ENCODE assay signal across 18 cellular contexts in genomic region chr2:172680595-172681176, GRCh38. TPM values are rescaled to one million over a fixed set of nuclear protein-coding genes. Genes with fewer than 3 reads are reported as not detected.
DNase-seq lines count a peak whose midpoint lies in the region; ATAC-seq, FAIRE-seq and TF ChIP-seq lines count a peak whose summit lies in the region.
"Had no signal": no experiment of that assay in that cellular context is flagged by ENCODE, and none has a peak within 500 bp of the region (broad histone marks: within the 10 kb centered on the region; RNA-seq: fewer than 3 reads in every experiment).

No MANE protein-coding gene starts in this region.

- H3K9ac ChIP-seq in HepG2 (ENCODE audit: insufficient read depth, low read depth, low read length): no peak overlapping the region
- H3K9ac ChIP-seq: BLaER1 treated with 17β-estradiol and CSF1 and Interleukin-3, amounts not matched to agents 10 nM and 100 nM had no signal

- H3K4me3 ChIP-seq in heart right ventricle (no peak overlapping the region), cardiac fibroblast (replicated peaks in 1 of 2; ENCODE audit: low read depth in 2 of 2, low read length in 2 of 2) (no peak overlapping the region), uterus (no peak overlapping the region), HepG2 (replicated peaks in 1 of 3; ENCODE audit: insufficient read depth in 1 of 3, low read depth in 2 of 3, low read length in 3 of 3) (no peak overlapping the region)
- H3K4me3 ChIP-seq: BLaER1 treated with 17β-estradiol and CSF1 and Interleukin-3, amounts not matched to agents 10 nM and 100 nM; GM12878 had no signal

- H3K27ac ChIP-seq in heart right ventricle (no peak overlapping the region), uterus (peak overlapping the region; percentile 49 to 52), HepG2 (ENCODE audit: extremely low read length, insufficient read depth, low read length) (no peak overlapping the region)
- H3K27ac ChIP-seq: BLaER1 treated with 17β-estradiol and CSF1 and Interleukin-3, amounts not matched to agents 10 nM and 100 nM had no signal

- in situ Hi-C loops in HepG2 (cut with HindIII; ENCODE audit: extremely low pct_ligation_motif_present, low pct_unique_long_range_greater_than_20kb): no loop called here

- H3K4me2 ChIP-seq in HepG2 (ENCODE audit: low read depth, low read length): no peak overlapping the region
- H3K4me2 ChIP-seq: BLaER1 treated with 17β-estradiol and CSF1 and Interleukin-3, amounts not matched to agents 10 nM and 100 nM had no signal

- H3K36me3 ChIP-seq in heart right ventricle (no peaks in the 10 kb centered on the region), uterus (no peaks in the 10 kb centered on the region), HepG2 (replicated peaks in 1 of 2; ENCODE audit: control insufficient read depth in 1 of 2, insufficient read depth in 2 of 2, low read length in 2 of 2) (no peaks in the 10 kb centered on the region)

- H3K36me3 Mint-ChIP-seq in activated naive CD8-positive, alpha-beta T cell treated with anti-CD3 and anti-CD28 coated beads for 36 hours: peaks cover 5% of the 10 kb centered on the region

- H3K9me3 Mint-ChIP-seq in activated naive CD8-positive, alpha-beta T cell treated with anti-CD3 and anti-CD28 coated beads for 36 hours: peaks cover 4% of the 10 kb centered on the region

- no peak overlapping the region for H3K4me3 Mint-ChIP-seq in activated naive CD8-positive, alpha-beta T cell treated with anti-CD3 and anti-CD28 coated beads for 36 hours
- H3K4me3 Mint-ChIP-seq: HFFc6 had no signal

- peaks cover 0 to 3% (median 0%) of the 10 kb centered on the region in 9 donors for H3K4me1 ChIP-seq in heart right ventricle
- no peaks in the 10 kb centered on the region for H3K4me1 ChIP-seq in uterus
- H3K4me1 ChIP-seq in HepG2 (ENCODE audit: insufficient read depth, low read length): no peaks in the 10 kb centered on the region
- H3K4me1 ChIP-seq: BLaER1 treated with 17β-estradiol and CSF1 and Interleukin-3, amounts not matched to agents 10 nM and 100 nM had no signal

- peaks cover 3% of the 10 kb centered on the region for H3K4me1 Mint-ChIP-seq in activated naive CD8-positive, alpha-beta T cell treated with anti-CD3 and anti-CD28 coated beads for 36 hours

- WGBS in heart right ventricle, 2 donors: 52 to 78% methylated on average over 1 of the region's 1 CpG
- 0% methylated on average over 1 of the region's 1 CpG for WGBS in HepG2 (ENCODE audit: low lambda C conversion rate)

- no peak for TF ChIP-seq RAD21 in HepG2 (CRISPR knock-in tag; IDR thresholded peaks at IDR 0.05)

- peak in 1 of 2 donors; percentile 13 for DNase-seq in heart right ventricle
- no peak for DNase-seq in Right ventricle myocardium superior
- peak; percentile 32 to 68 for DNase-seq in cardiac fibroblast (ENCODE audit: low read depth in 2 of 2)
- DNase-seq in left kidney (ENCODE audit: low read depth, low spot score): peak; percentile 10
- peak in 1 of 2 donors; percentile 39 for DNase-seq in uterus
- no peak for DNase-seq in HepG2 (ENCODE audit: low spot score)
- no peak for DNase-seq in activated naive CD8-positive, alpha-beta T cell treated with anti-CD3 and anti-CD28 coated beads for 36 hours
- DNase-seq: DMS 273 treated with DMSO at 0.1 percent for 48 hours, GDM1, HFFc6, KG1, NCI-H1436 treated with DMSO at 0.1 percent for 48 hours, NCI-H2029 treated with DMSO at 0.1 percent for 48 hours, NCI-H524 had no signal

- no peak overlapping the region for H3K27ac Mint-ChIP-seq in activated naive CD8-positive, alpha-beta T cell treated with anti-CD3 and anti-CD28 coated beads for 36 hours
- H3K27ac Mint-ChIP-seq: HFFc6 had no signal

- no peak for TF ChIP-seq EP300 in HepG2 (IDR thresholded peaks at IDR 0.05; ENCODE audit: low read depth in 2 of 2, low read length in 2 of 2)
- TF ChIP-seq EP300 in HepG2 (CRISPR knock-in tag; IDR thresholded peaks at IDR 0.05; ENCODE audit: borderline replicate concordance): no peak

- no peaks in the 10 kb centered on the region for H3K27me3 ChIP-seq in heart right ventricle
- H3K27me3 ChIP-seq in uterus: no peaks in the 10 kb centered on the region
- H3K27me3 ChIP-seq in HepG2 (ENCODE audit: control insufficient read depth in 1 of 2, insufficient read depth in 2 of 2, low read length in 2 of 2): no peaks in the 10 kb centered on the region
- H3K27me3 ChIP-seq: BLaER1 treated with 17β-estradiol and CSF1 and Interleukin-3, amounts not matched to agents 10 nM and 100 nM had no signal

- TF ChIP-seq POLR2A in uterus (IDR thresholded peaks at IDR 0.05) (no peak), HepG2 (IDR thresholded peaks at IDR 0.05; ENCODE audit: insufficient read depth in 1 of 2, low read depth in 2 of 2, low read length in 2 of 2) (no peak)

- CTCF ChIA-PET in HepG2 (lab: Yijun Ruan, JAX; ENCODE audit: low intra/inter-chr PET ratio, low total read pairs): no interaction called here

- POLR2A ChIA-PET in HepG2 (lab: Yijun Ruan, JAX): no interaction called here

- no peak overlapping the region for H2AFZ ChIP-seq in HepG2 (ENCODE audit: low read length)

- FAIRE-seq in HepG2 (lab: Jason Lieb, UNC): no peak
- FAIRE-seq: A204.1, GM12878 had no signal

- TF ChIP-seq CTCF in heart right ventricle (IDR thresholded peaks at IDR 0.05) (no peak), cardiac fibroblast (IDR thresholded peaks at IDR 0.05; ENCODE audit: low read depth, low read length) (no peak), uterus (IDR thresholded peaks at IDR 0.05) (no peak), HepG2 (CRISPR knock-in tag; IDR thresholded peaks at IDR 0.05) (no peak)

- H3K79me2 ChIP-seq in HepG2 (ENCODE audit: insufficient read depth, low read length): no peaks in the 10 kb centered on the region

- BruUV-seq in HepG2 (replicated peaks; lab: Mats Ljungman, UMichigan): no TSS peak

- intact Hi-C loops in heart right ventricle (cut with DNase I): loop anchor here in 1 of 10 donors (5.0 kb wide), 1 partner anchor 78 kb away; no protein-coding TSS in a partner anchor
- intact Hi-C loops in Right ventricle myocardium superior (cut with DNase I): no loop called here
- intact Hi-C loops in uterus (cut with DNase I; ENCODE audit: low total_unique reads): no loop called here
- intact Hi-C loops in HepG2 (cut with micrococcal nuclease; ENCODE audit: unreplicated experiment): no loop called here

- H3K27me3 Mint-ChIP-seq in activated naive CD8-positive, alpha-beta T cell treated with anti-CD3 and anti-CD28 coated beads for 36 hours: no peaks in the 10 kb centered on the region

- no peaks in the 10 kb centered on the region for H4K20me1 ChIP-seq in HepG2 (ENCODE audit: insufficient read depth, low read length)
- H4K20me1 ChIP-seq: BLaER1 treated with 17β-estradiol and CSF1 and Interleukin-3, amounts not matched to agents 10 nM and 100 nM had no signal

- H3K9me3 ChIP-seq in heart right ventricle (peaks cover 0 to 9% (median 4%) of the 10 kb centered on the region in 11 donors), uterus (no peaks in the 10 kb centered on the region), HepG2 (ENCODE audit: low read length) (no peaks in the 10 kb centered on the region)

- ATAC-seq in heart right ventricle (peak; percentile 25 to 95 (median 88)), Right ventricle myocardium superior (ENCODE audit: poor library complexity) (no peak), GM21526 (IDR thresholded peaks at IDR 0.05; ENCODE audit: low FRiP score, unreplicated experiment) (no peak), HepG2 (no peak)
- ATAC-seq: GM12878 had no signal

TF ChIP-seq in HepG2, 621 proteins besides CTCF, POLR2A, EP300 and RAD21 (continues in another document):
- no peak for TF ChIP-seq ZNF775 (CRISPR knock-in tag; IDR thresholded peaks at IDR 0.05; ENCODE audit: borderline replicate concordance)
- no peak for TF ChIP-seq ZSCAN12 (CRISPR knock-in tag; IDR thresholded peaks at IDR 0.05)
- TF ChIP-seq ZNF275 (CRISPR knock-in tag; IDR thresholded peaks at IDR 0.05; ENCODE audit: borderline replicate concordance): no peak

RNA-seq across cellular contexts. Expression of gene RAPGEF4, which starts 55.0 kb away (rescaled TPM):
- 10 to 100 TPM in 3 of 10 donors, 1 to 10 TPM in 7; 6.0 to 11.2 (median 8.5) TPM for total RNA-seq in heart right ventricle
- polyA plus RNA-seq in heart right ventricle: 1 to 10 TPM; 1.2 to 5.2 TPM
- 7.2 TPM for total RNA-seq in Right ventricle myocardium superior
- 10 to 100 TPM; 16.1 to 26.2 (median 21.3) TPM for total RNA-seq in uterus
- total RNA-seq in HepG2 (2016; rRNA removed; fragmentation: Illumina TruSeq; extraction: Trizol): 0.91 TPM in 2 replicates
- total RNA-seq in HepG2 (2016; cell fraction: cytosol; rRNA removed; fragmentation: Illumina TruSeq; extraction: Trizol; ENCODE audit: low read depth): 0.09 TPM in 1 of 2 replicates, not detected in the other
- 0.54 and 0.63 TPM in 2 replicates for total RNA-seq in HepG2 (2016; cell fraction: insoluble cytoplasmic fraction; rRNA removed; fragmentation: Illumina TruSeq; extraction: Trizol)
- total RNA-seq in HepG2 (2016; cell fraction: membrane; rRNA removed; fragmentation: Illumina TruSeq; extraction: Trizol): 0.24 and 0.53 TPM in 2 replicates
- 0.53 and 0.56 TPM in 2 replicates for total RNA-seq in HepG2 (2016; cell fraction: nucleus; rRNA removed; fragmentation: Illumina TruSeq; extraction: Trizol)
- polyA plus RNA-seq in HepG2 (2011; rRNA removed): 0.78 and 0.93 TPM in 2 replicates
- polyA plus RNA-seq in HepG2 (2011; cell fraction: cytosol; rRNA removed): 0.19 and 0.24 TPM in 2 replicates
- 2.5 and 2.8 TPM in 2 replicates for polyA plus RNA-seq in HepG2 (2011; cell fraction: nucleus; rRNA removed)
- polyA plus RNA-seq in HepG2 (2012): 0.65 and 1.2 TPM in 2 replicates
- polyA plus RNA-seq in HepG2 (2016; cell fraction: cytosol; fragmentation: Illumina TruSeq; extraction: Trizol; ENCODE audit: low read depth): 0.03 and 0.10 TPM in 2 replicates
- polyA plus RNA-seq in HepG2 (2016; cell fraction: insoluble cytoplasmic fraction; fragmentation: Illumina TruSeq; extraction: Trizol; ENCODE audit: low read depth): 0.47 and 0.78 TPM in 2 replicates
- polyA plus RNA-seq in HepG2 (2016; cell fraction: membrane; fragmentation: Illumina TruSeq; extraction: Trizol; ENCODE audit: low read depth): 0.13 and 0.31 TPM in 2 replicates
- 0.53 and 0.68 TPM in 2 replicates for polyA plus RNA-seq in HepG2 (2016; cell fraction: nucleus; fragmentation: Illumina TruSeq; extraction: Trizol; ENCODE audit: insufficient read depth, low read depth)
- 3.3 and 5.8 TPM in 2 replicates for polyA minus RNA-seq in HepG2 (2011; rRNA and poly(A)+ RNA removed; ENCODE audit: low replicate concordance)
- polyA minus RNA-seq in HepG2 (2011; cell fraction: cytosol; rRNA and poly(A)+ RNA removed): 0.20 and 0.88 TPM in 2 replicates
- polyA minus RNA-seq in HepG2 (2011; cell fraction: nucleus; rRNA and poly(A)+ RNA removed): 10.7 and 12.4 TPM in 2 replicates
- under 1 TPM; 0.33 to 0.72 TPM for total RNA-seq in activated naive CD8-positive, alpha-beta T cell treated with anti-CD3 and anti-CD28 coated beads for 36 hours

Comparison
In these comparisons a context has a peak if more than half of its experiments do, and no peak if none do; other contexts are left out.
1. ATAC-seq: peak in heart right ventricle (8 of 8); none in Right ventricle myocardium superior (single experiment), GM21526 (single experiment) and HepG2 (single experiment).
2. DNase-seq: peak in cardiac fibroblast (2 of 2) and left kidney (single experiment); none in Right ventricle myocardium superior (single experiment), HepG2 (single experiment) and activated naive CD8-positive, alpha-beta T cell treated with anti-CD3 and anti-CD28 coated beads for 36 hours (single experiment).
3. H3K27ac ChIP-seq: peak in uterus (2 of 2); none in heart right ventricle (0 of 10) and HepG2 (single experiment).